In genomic region chr12:27014859-27015729, GRCh38 we compare ENCODE assay signal across 8 cellular contexts. TPM values are rescaled to one million over a fixed set of nuclear protein-coding genes. Genes with fewer than 3 reads are reported as not detected.
DNase-seq lines count a peak whose midpoint lies in the region; ATAC-seq and TF ChIP-seq lines count a peak whose summit lies in the region.

No MANE protein-coding gene starts in this region.

- H3K4me3 Mint-ChIP-seq in activated CD4-positive, alpha-beta T cell treated with anti-CD3 and anti-CD28 coated beads for 36 hours, result peak overlapping the region; percentile 86

- no peaks in the 10 kb centered on the region for H3K36me3 ChIP-seq in SK-N-MC (ENCODE audit: insufficient read depth, low read length)

- peaks cover 6% of the 10 kb centered on the region for H3K36me3 Mint-ChIP-seq in activated CD4-positive, alpha-beta T cell treated with anti-CD3 and anti-CD28 coated beads for 36 hours (ENCODE audit: low read depth)

- peak overlapping the region; percentile 82 for H3K27ac Mint-ChIP-seq in activated CD4-positive, alpha-beta T cell treated with anti-CD3 and anti-CD28 coated beads for 36 hours

- TF ChIP-seq CTCF in fibroblast of mammary gland (conservative IDR thresholded peaks at IDR 0.05; ENCODE audit: control insufficient read depth, insufficient read depth, low read depth, low read length), result no peak

- no peaks in the 10 kb centered on the region for H3K9me3 Mint-ChIP-seq in activated CD4-positive, alpha-beta T cell treated with anti-CD3 and anti-CD28 coated beads for 36 hours (ENCODE audit: low read depth)

- H3K9ac ChIP-seq in SK-N-MC (ENCODE audit: insufficient read length), result peak overlapping the region; percentile 83

- peaks cover 44% of the 10 kb centered on the region for H3K4me1 Mint-ChIP-seq in activated CD4-positive, alpha-beta T cell treated with anti-CD3 and anti-CD28 coated beads for 36 hours

- H3K4me3 ChIP-seq in SK-N-MC (peak overlapping the region; percentile 96), fibroblast of mammary gland (ENCODE audit: control insufficient read depth, low read depth, low read length) (peak overlapping the region; percentile 93)

- CTCF ChIA-PET in activated CD4-positive, alpha-beta T cell treated with anti-CD3 and anti-CD28 coated beads for 36 hours (lab: Charles Lee), result interaction anchor here (0.5 to 11.5 kb wide), 29 partner anchors 10 to 310 kb away, joined by 3 to 152 read pairs (median 3); partner anchors contain the start of genes FGFR1OP2, INTS13 and ITPR2

- intact Hi-C loops in activated CD4-positive, alpha-beta T cell treated with anti-CD3 and anti-CD28 coated beads for 36 hours (cut with DNase I, micrococcal nuclease), result loop anchor here (1.0 to 10.0 kb wide), 14 partner anchors 7 to 893 kb away; partner anchors contain the start of genes FGFR1OP2 (in 2 of the 2), ITPR2 (in 2 of the 2), MED21 (in 2 of the 2) and MRPS35 (in 1 of the 2)

- POLR2A ChIA-PET in activated CD4-positive, alpha-beta T cell treated with anti-CD3 and anti-CD28 coated beads for 36 hours (lab: Charles Lee), result interaction anchor here (0.9 kb wide), 1 partner anchor 263 kb away, joined by 4 read pairs; no protein-coding TSS in a partner anchor

- peak; percentile 52 for DNase-seq in activated CD4-positive, alpha-beta T cell treated with anti-CD3 and anti-CD28 coated beads for 36 hours
- DNase-seq in activated CD4-positive, alpha-beta T cell treated with anti-CD3 and anti-CD28 coated beads for 1 hour, result no peak
- DNase-seq in SK-N-MC (ENCODE audit: low read depth, low spot score) (no peak), fibroblast of mammary gland (ENCODE audit: low read depth) (no peak), retina (peak; percentile 18), HPDE6-E6E7 (ENCODE audit: extremely low spot score) (no peak)
- no peak for DNase-seq in activated CD8-positive, alpha-beta memory T cell treated with anti-CD3 and anti-CD28 coated beads for 24 hours

- H3K27me3 Mint-ChIP-seq in activated CD4-positive, alpha-beta T cell treated with anti-CD3 and anti-CD28 coated beads for 36 hours, result no peaks in the 10 kb centered on the region

- no peaks in the 10 kb centered on the region for H3K9me3 ChIP-seq in SK-N-MC (ENCODE audit: low read depth, low read length)

- no peak for ATAC-seq in activated CD4-positive, alpha-beta T cell treated with anti-CD3 and anti-CD28 coated beads for 36 hours
- ATAC-seq in HG02973 (IDR thresholded peaks at IDR 0.05; ENCODE audit: unreplicated experiment), result no peak

- H3K27ac ChIP-seq in SK-N-MC, result peak overlapping the region; percentile 79

RNA-seq across cellular contexts. Expression of gene TM7SF3, which starts 0.9 kb away (rescaled TPM):
- total RNA-seq in activated CD4-positive, alpha-beta T cell treated with anti-CD3 and anti-CD28 coated beads for 36 hours, result 10 to 100 TPM; 29.4 to 34.0 TPM

RNA-seq across cellular contexts. Expression of gene MED21, which starts 7.3 kb away (rescaled TPM):
- 10 to 100 TPM; 25.1 to 33.3 TPM for total RNA-seq in activated CD4-positive, alpha-beta T cell treated with anti-CD3 and anti-CD28 coated beads for 36 hours

Comparison
In these comparisons a context has a peak if more than half of its experiments do, and no peak if none do; other contexts are left out.
1. DNase-seq: peak in activated CD4-positive, alpha-beta T cell treated with anti-CD3 and anti-CD28 coated beads for 36 hours (single experiment) and retina (single experiment); none in activated CD4-positive, alpha-beta T cell treated with anti-CD3 and anti-CD28 coated beads for 1 hour (single experiment), SK-N-MC (single experiment), fibroblast of mammary gland (single experiment), HPDE6-E6E7 (single experiment) and activated CD8-positive, alpha-beta memory T cell treated with anti-CD3 and anti-CD28 coated beads for 24 hours (single experiment).